In genomic region chr2:134593500-134593899, GRCh38 we compare ENCODE assay signal across 29 cellular contexts.
"Had no signal": no experiment of that assay in that cellular context is flagged by ENCODE, and none has a peak within 500 bp of the region (broad histone marks: within the 10 kb centered on the region; RNA-seq: fewer than 3 reads in every experiment).

No MANE protein-coding gene starts in this region.

- H3K27me3 ChIP-seq: dorsolateral prefrontal cortex, esophagus squamous epithelium, heart right ventricle, neutrophil, right lobe of liver, suprapubic skin, transverse colon, upper lobe of right lung, uterus had no signal

- H3K36me3 ChIP-seq: esophagus squamous epithelium, heart right ventricle, neutrophil, right lobe of liver, suprapubic skin, transverse colon, upper lobe of right lung, uterus had no signal

- H3K9me3 ChIP-seq: neutrophil had no signal

- H3K27me3 Mint-ChIP-seq: memory B cell; stimulated activated naive CD8-positive, alpha-beta T cell treated with anti-CD3 and anti-CD28 coated beads, Interleukin-15, amount 100 ng/mL, for 72 hours had no signal

- DNase-seq: dorsolateral prefrontal cortex; effector CD8-positive, alpha-beta T cell; endodermal cell; esophagus squamous epithelium; foreskin melanocyte; glutamatergic neuron; heart right ventricle; hippocampal formation; islet precursor cell; natural killer cell; posterior cingulate gyrus; psoas muscle; right lobe of liver; stimulated activated CD4-positive, alpha-beta T cell treated with anti-CD3 and anti-CD28 coated beads, Interleukin-12 subunit alpha, Interleukin-12 subunit beta, amount 100 ng/mL, for 4 hours; stimulated activated CD4-positive, alpha-beta T cell treated with anti-CD3 and anti-CD28 coated beads, Interleukin-1b, Interleukin-23, amount 100 ng/mL, for 48 hours; stimulated activated CD4-positive, alpha-beta T cell treated with anti-CD3 and anti-CD28 coated beads, Interleukin-4, amount 100 ng/mL, for 1 hour; stimulated activated CD8-positive, alpha-beta memory T cell treated with anti-CD3 and anti-CD28 coated beads, Interleukin-4, amount 100 ng/mL, for 48 hours; stimulated activated naive CD4-positive, alpha-beta T cell; stimulated activated naive CD8-positive, alpha-beta T cell treated with anti-CD3 and anti-CD28 coated beads, Interleukin-15, amount 100 ng/mL, for 72 hours; transverse colon; upper lobe of right lung; uterus had no signal

- H3K4me3 Mint-ChIP-seq: endodermal cell; memory B cell; natural killer cell; stimulated activated naive CD8-positive, alpha-beta T cell treated with anti-CD3 and anti-CD28 coated beads, Interleukin-15, amount 100 ng/mL, for 72 hours had no signal

- ATAC-seq: heart right ventricle; left lobe of liver; natural killer cell; psoas muscle; right lobe of liver; stimulated activated naive CD8-positive, alpha-beta T cell treated with anti-CD3 and anti-CD28 coated beads, Interleukin-15, amount 100 ng/mL, for 72 hours; upper lobe of right lung had no signal

- H3K4me1 ChIP-seq: esophagus squamous epithelium, psoas muscle, right lobe of liver, suprapubic skin, transverse colon, upper lobe of right lung, uterus had no signal

- H3K4me2 ChIP-seq: smooth muscle cell had no signal

- H3K4me1 Mint-ChIP-seq: endodermal cell; memory B cell; stimulated activated naive CD8-positive, alpha-beta T cell treated with anti-CD3 and anti-CD28 coated beads, Interleukin-15, amount 100 ng/mL, for 72 hours had no signal

- H3K4me3 ChIP-seq: dorsolateral prefrontal cortex, esophagus squamous epithelium, heart right ventricle, lung, psoas muscle, right lobe of liver, smooth muscle cell, suprapubic skin, transverse colon, upper lobe of right lung, uterus had no signal

- H3K27ac ChIP-seq: epithelial cell of prostate, esophagus squamous epithelium, heart right ventricle, neutrophil, psoas muscle, right lobe of liver, suprapubic skin, transverse colon, upper lobe of right lung, uterus had no signal

- H3K27ac Mint-ChIP-seq: endodermal cell; memory B cell; natural killer cell; stimulated activated naive CD8-positive, alpha-beta T cell treated with anti-CD3 and anti-CD28 coated beads, Interleukin-15, amount 100 ng/mL, for 72 hours had no signal
